In the genomic region with DNA sequence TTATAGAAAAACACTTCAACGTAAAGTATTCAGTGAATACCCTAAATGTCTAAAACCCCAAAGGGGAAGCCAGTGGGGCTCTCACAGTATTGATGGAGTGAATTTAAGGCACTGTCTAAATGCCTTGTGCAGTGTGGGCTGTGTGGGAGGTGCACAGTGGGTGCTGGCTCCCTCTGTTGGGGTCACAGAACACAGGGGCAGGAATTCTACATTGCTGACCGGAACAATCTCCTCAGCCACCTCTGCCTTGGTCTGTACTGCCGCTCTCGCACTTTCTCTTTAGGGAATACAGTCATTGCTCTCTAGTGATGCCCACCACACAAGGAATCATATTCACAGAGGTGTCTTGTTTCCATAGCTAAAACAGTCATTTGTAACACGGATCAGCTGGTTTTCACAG, we compare ENCODE assay signal across 27 cellular contexts. TPM values are rescaled to one million over a fixed set of nuclear protein-coding genes. Genes with fewer than 3 reads are reported as not detected.
DNase-seq lines count a peak whose midpoint lies in the region; ATAC-seq and TF ChIP-seq lines count a peak whose summit lies in the region.
"Had no signal": no experiment of that assay in that cellular context is flagged by ENCODE, and none has a peak within 500 bp of the region (broad histone marks: within the 10 kb centered on the region; RNA-seq: fewer than 3 reads in every experiment).

No MANE protein-coding gene starts in this region.

- H3K27me3 Mint-ChIP-seq in activated T-helper 17 cell treated with anti-CD3 and anti-CD28 coated beads, Interleukin-2, amount 50 U/mL, for 72 hours, result no peaks in the 10 kb centered on the region
- H3K27me3 Mint-ChIP-seq: activated CD4-positive, alpha-beta T cell treated with anti-CD3 and anti-CD28 coated beads, Interleukin-2, amount 10 ng/mL, durations not matched to agents 7 days and 5 days; activated naive CD8-positive, alpha-beta T cell had no signal

- H3K36me3 ChIP-seq in Panc1 (ENCODE audit: control insufficient read depth, insufficient read depth, low read length), result no peaks in the 10 kb centered on the region
- H3K36me3 ChIP-seq: gastroesophageal sphincter, right atrium auricular region, stomach had no signal

- intact Hi-C loops in Panc1 (cut with micrococcal nuclease; ENCODE audit: unreplicated experiment), result no loop called here

- no peaks in the 10 kb centered on the region for H3K9me3 Mint-ChIP-seq in activated T-helper 17 cell treated with anti-CD3 and anti-CD28 coated beads, Interleukin-2, amount 50 U/mL, for 72 hours
- H3K9me3 Mint-ChIP-seq: activated CD4-positive, alpha-beta T cell treated with anti-CD3 and anti-CD28 coated beads, Interleukin-2, amount 10 ng/mL, durations not matched to agents 7 days and 5 days; activated T-helper 2 cell treated with anti-CD3 and anti-CD28 coated beads, Interferon-gamma antibody, Interleukin-2, Interleukin-4, amounts not matched to agents 10 μg/mL and 5 μg/mL and 100 μg/mL, durations not matched to agents 14 hours and 24 hours and 36 hours had no signal

- CTCF ChIA-PET in Panc1 (lab: Charles Lee), result no interaction called here

- peaks cover 80% of the 10 kb centered on the region for H3K4me1 ChIP-seq in Panc1 (ENCODE audit: control insufficient read depth, insufficient read depth, low read length)

- in situ Hi-C loops in Panc1 (cut with HindIII; ENCODE audit: low pct_unique_long_range_greater_than_20kb, low sequenced_read_pairs), result no loop called here

- no peak for ATAC-seq in Panc1
- ATAC-seq in HG03354 (IDR thresholded peaks at IDR 0.05; ENCODE audit: poor library complexity, severe bottlenecking, unreplicated experiment), result no peak
- ATAC-seq in activated T-helper 17 cell treated with anti-CD3 and anti-CD28 coated beads, Interleukin-2, amount 50 U/mL, for 72 hours (replicated peaks), result no peak
- ATAC-seq: gastroesophageal sphincter had no signal

- H3K9me3 ChIP-seq in Panc1 (ENCODE audit: control insufficient read depth, insufficient read depth, low read depth, low read length), result no peaks in the 10 kb centered on the region
- H3K9me3 ChIP-seq: gastroesophageal sphincter, right atrium auricular region, stomach had no signal

- no peaks in the 10 kb centered on the region for H3K36me3 Mint-ChIP-seq in activated T-helper 17 cell treated with anti-CD3 and anti-CD28 coated beads, Interleukin-2, amount 50 U/mL, for 72 hours (ENCODE audit: low read depth)
- H3K36me3 Mint-ChIP-seq: activated naive CD8-positive, alpha-beta T cell had no signal

- TF ChIP-seq CTCF in Panc1 (IDR thresholded peaks at IDR 0.05) (no peak; the same call in none of the 2 replicates), retinal pigment epithelial cell (conservative IDR thresholded peaks at IDR 0.05; ENCODE audit: low read depth, low read length) (peak; percentile 7)

- H3K4me1 Mint-ChIP-seq in activated T-helper 17 cell treated with anti-CD3 and anti-CD28 coated beads, Interleukin-2, amount 50 U/mL, for 72 hours, result peaks cover 18% of the 10 kb centered on the region

- peak; percentile 26 for DNase-seq in NCI-H82 (lab: John Stamatoyannopoulos, UW)
- no peak for DNase-seq in NCI-H82 treated with DMSO at 0.1 percent for 48 hours (lab: John Stamatoyannopoulos, UW; ENCODE audit: unreplicated experiment)
- DNase-seq in Panc1 (ENCODE audit: low read depth, low spot score), result no peak
- DNase-seq in epithelial cell of prostate (ENCODE audit: low read depth, low spot score), result no peak
- DNase-seq in retinal pigment epithelial cell (ENCODE audit: low read depth), result no peak
- no peak for DNase-seq in NCI-H524 treated with DMSO at 0.1 percent for 48 hours (lab: John Stamatoyannopoulos, UW)
- DNase-seq: 8988T; activated CD4-positive, alpha-beta T cell treated with anti-CD3 and anti-CD28 coated beads, Interleukin-2, amount 10 ng/mL, durations not matched to agents 7 days and 5 days; cerebellar nuclear complex; DMS53; erythroblast; islet precursor cell; MM.1S; NCI-H1436; NCI-H69; nucleus accumbens; SHP77; stomach; T-helper 1 cell; trophoblast cell had no signal

- POLR2A ChIA-PET in Panc1 (lab: Charles Lee), result interaction anchor here (0.6 kb wide), 1 partner anchor 352 kb away, joined by 4 read pairs; no protein-coding TSS in a partner anchor

- peak overlapping the region; percentile 30; the same call in 1 of the 2 replicates for H3K27ac ChIP-seq in Panc1 (ENCODE audit: low read length)
- peak overlapping the region; percentile 87 for H3K27ac ChIP-seq in epithelial cell of prostate
- H3K27ac ChIP-seq: gastroesophageal sphincter, right atrium auricular region, stomach had no signal

- no peaks in the 10 kb centered on the region for H3K27me3 ChIP-seq in Panc1 (ENCODE audit: control insufficient read depth, insufficient read depth, low read length)
- H3K27me3 ChIP-seq: gastroesophageal sphincter, right atrium auricular region, stomach had no signal

- no peak overlapping the region for H3K4me3 ChIP-seq in Panc1 (ENCODE audit: low read depth in 2 of 2, low read length in 2 of 2)
- H3K4me3 ChIP-seq in retinal pigment epithelial cell (ENCODE audit: low read length), result no peak overlapping the region
- H3K4me3 ChIP-seq: gastroesophageal sphincter, right atrium auricular region, stomach had no signal

- no TSS peak for BruUV-seq in Panc1 (replicated peaks; lab: Mats Ljungman, UMichigan)

- H3K27ac Mint-ChIP-seq in activated T-helper 17 cell treated with anti-CD3 and anti-CD28 coated beads, Interleukin-2, amount 50 U/mL, for 72 hours, result no peak overlapping the region
- H3K27ac Mint-ChIP-seq: activated CD4-positive, alpha-beta T cell treated with anti-CD3 and anti-CD28 coated beads, Interleukin-2, amount 10 ng/mL, durations not matched to agents 7 days and 5 days; activated naive CD8-positive, alpha-beta T cell; activated T-helper 2 cell treated with anti-CD3 and anti-CD28 coated beads, Interferon-gamma antibody, Interleukin-2, Interleukin-4, amounts not matched to agents 10 μg/mL and 5 μg/mL and 100 μg/mL, durations not matched to agents 14 hours and 24 hours and 36 hours; IgD-negative memory B cell had no signal

- no peak overlapping the region for H3K4me3 Mint-ChIP-seq in activated T-helper 17 cell treated with anti-CD3 and anti-CD28 coated beads, Interleukin-2, amount 50 U/mL, for 72 hours
- H3K4me3 Mint-ChIP-seq: activated CD4-positive, alpha-beta T cell treated with anti-CD3 and anti-CD28 coated beads, Interleukin-2, amount 10 ng/mL, durations not matched to agents 7 days and 5 days; activated naive CD8-positive, alpha-beta T cell; IgD-negative memory B cell had no signal

RNA-seq across cellular contexts. Expression of a gene that starts 45.4 kb away (rescaled TPM):
- 60.1 TPM for total RNA-seq in Panc1 (2021; ENCODE audit: unreplicated experiment)
- polyA plus RNA-seq in Panc1 (2012; ENCODE audit: insufficient read length), result 61.0 TPM
- total RNA-seq in activated T-helper 17 cell treated with anti-CD3 and anti-CD28 coated beads, Interleukin-2, amount 50 U/mL, for 72 hours, result 1 to 10 TPM; 5.6 to 9.6 TPM
